In genomic region chr2:120656273-120656960, GRCh38 we compare ENCODE assay signal across 23 cellular contexts.
DNase-seq lines count a peak whose midpoint lies in the region; ATAC-seq and TF ChIP-seq lines count a peak whose summit lies in the region.
"Had no signal": no experiment of that assay in that cellular context is flagged by ENCODE, and none has a peak within 500 bp of the region (broad histone marks: within the 10 kb centered on the region; RNA-seq: fewer than 3 reads in every experiment).

No MANE protein-coding gene starts in this region.

- no peaks in the 10 kb centered on the region for H3K4me1 ChIP-seq in left lung

- H3K27me3 Mint-ChIP-seq in activated T-helper 2 cell treated with anti-CD3 and anti-CD28 coated beads, Interferon-gamma antibody, Interleukin-2, Interleukin-4, amounts not matched to agents 10 μg/mL and 5 μg/mL and 100 μg/mL, durations not matched to agents 14 hours and 24 hours and 36 hours (ENCODE audit: low read depth): peaks cover 3% of the 10 kb centered on the region

- H3K27ac ChIP-seq in VCaP (peak overlapping the region; percentile 18; the same call in 1 of the 2 replicates), left lung (no peak overlapping the region)
- H3K27ac ChIP-seq: dorsolateral prefrontal cortex, left ventricle myocardium inferior, neutrophil, spleen, transverse colon had no signal

- no peak overlapping the region for H3K4me3 ChIP-seq in left lung
- H3K4me3 ChIP-seq: dorsolateral prefrontal cortex, left ventricle myocardium inferior, spleen, transverse colon had no signal

- peak; percentile 7 for DNase-seq in NCI-H128 (lab: John Stamatoyannopoulos, UW; ENCODE audit: unreplicated experiment)
- DNase-seq in left lung: no peak
- no peak for DNase-seq in sciatic nerve (ENCODE audit: low spot score)
- DNase-seq in UCSD-AML1 (lab: John Stamatoyannopoulos, UW; ENCODE audit: unreplicated experiment): no peak
- no peak for DNase-seq in GM20000 (ENCODE audit: low spot score)
- no peak for DNase-seq in GDM1 (lab: John Stamatoyannopoulos, UW)
- DNase-seq in activated T-helper 2 cell treated with anti-CD3 and anti-CD28 coated beads, Interferon-gamma antibody, Interleukin-2, Interleukin-4, amounts not matched to agents 10 μg/mL and 5 μg/mL and 100 μg/mL, durations not matched to agents 14 hours and 24 hours and 36 hours (ENCODE audit: low spot score): no peak
- DNase-seq: activated naive CD4-positive, alpha-beta T cell treated with anti-CD3 and anti-CD28 coated beads for 36 hours; activated T-cell treated with anti-CD3 and anti-CD28 coated beads, Interleukin-2, amount 50 U/mL, for 4 hours; amniotic stem cell; CD8-positive, alpha-beta T cell; central memory CD4-positive, alpha-beta T cell; DMS153; left ventricle myocardium inferior; NCI-H226; SIG-M5; spleen; stimulated activated CD4-positive, alpha-beta T cell treated with anti-CD3 and anti-CD28 coated beads, Interleukin-4, amount 100 ng/mL, for 1 hour; stimulated activated naive CD4-positive, alpha-beta T cell treated with Interleukin-2 at 50 U/mL for 16 hours; transverse colon had no signal

- no peak overlapping the region for H3K4me3 Mint-ChIP-seq in activated T-helper 2 cell treated with anti-CD3 and anti-CD28 coated beads, Interferon-gamma antibody, Interleukin-2, Interleukin-4, amounts not matched to agents 10 μg/mL and 5 μg/mL and 100 μg/mL, durations not matched to agents 14 hours and 24 hours and 36 hours (ENCODE audit: low read depth)
- H3K4me3 Mint-ChIP-seq: activated naive CD4-positive, alpha-beta T cell treated with anti-CD3 and anti-CD28 coated beads for 36 hours; activated T-cell treated with anti-CD3 and anti-CD28 coated beads, Interleukin-2, amount 50 U/mL, for 4 hours; CD8-positive, alpha-beta T cell had no signal

- TF ChIP-seq CTCF in VCaP (conservative IDR thresholded peaks at IDR 0.05) (no peak), left lung (IDR thresholded peaks at IDR 0.05) (no peak), GM20000 (IDR thresholded peaks at IDR 0.05; ENCODE audit: extremely low read depth, missing control alignments) (no peak)

- no peaks in the 10 kb centered on the region for H3K9me3 Mint-ChIP-seq in activated T-helper 2 cell treated with anti-CD3 and anti-CD28 coated beads, Interferon-gamma antibody, Interleukin-2, Interleukin-4, amounts not matched to agents 10 μg/mL and 5 μg/mL and 100 μg/mL, durations not matched to agents 14 hours and 24 hours and 36 hours
- H3K9me3 Mint-ChIP-seq: activated T-cell treated with anti-CD3 and anti-CD28 coated beads, Interleukin-2, amount 50 U/mL, for 4 hours; CD8-positive, alpha-beta T cell had no signal

- ATAC-seq in left lung: peak; percentile 56
- ATAC-seq in sciatic nerve: peak; percentile 55
- ATAC-seq: activated T-cell treated with anti-CD3 and anti-CD28 coated beads, Interleukin-2, amount 50 U/mL, for 4 hours; CD8-positive, alpha-beta T cell had no signal

- H3K27ac Mint-ChIP-seq in activated T-helper 2 cell treated with anti-CD3 and anti-CD28 coated beads, Interferon-gamma antibody, Interleukin-2, Interleukin-4, amounts not matched to agents 10 μg/mL and 5 μg/mL and 100 μg/mL, durations not matched to agents 14 hours and 24 hours and 36 hours: no peak overlapping the region
- H3K27ac Mint-ChIP-seq: activated naive CD4-positive, alpha-beta T cell treated with anti-CD3 and anti-CD28 coated beads for 36 hours; CD8-positive, alpha-beta T cell had no signal

- H3K36me3 ChIP-seq in left lung: no peaks in the 10 kb centered on the region
- H3K36me3 ChIP-seq: left ventricle myocardium inferior, neutrophil, spleen, transverse colon had no signal

- intact Hi-C loops in left lung (cut with DNase I): no loop called here
- intact Hi-C loops in sciatic nerve (cut with DNase I): no loop called here
- intact Hi-C loops in activated T-helper 2 cell treated with anti-CD3 and anti-CD28 coated beads, Interferon-gamma antibody, Interleukin-2, Interleukin-4, amounts not matched to agents 10 μg/mL and 5 μg/mL and 100 μg/mL, durations not matched to agents 14 hours and 24 hours and 36 hours (cut with micrococcal nuclease): no loop called here

- H3K27me3 ChIP-seq in left lung: peaks cover 4 to 42% of the 10 kb centered on the region in 2 donors

- no peaks in the 10 kb centered on the region for H3K4me1 Mint-ChIP-seq in activated T-helper 2 cell treated with anti-CD3 and anti-CD28 coated beads, Interferon-gamma antibody, Interleukin-2, Interleukin-4, amounts not matched to agents 10 μg/mL and 5 μg/mL and 100 μg/mL, durations not matched to agents 14 hours and 24 hours and 36 hours (ENCODE audit: low read depth)

- peaks cover 0 to 7% of the 10 kb centered on the region in 2 donors for H3K9me3 ChIP-seq in left lung
- H3K9me3 ChIP-seq: neutrophil, transverse colon had no signal

- H3K36me3 Mint-ChIP-seq in activated T-helper 2 cell treated with anti-CD3 and anti-CD28 coated beads, Interferon-gamma antibody, Interleukin-2, Interleukin-4, amounts not matched to agents 10 μg/mL and 5 μg/mL and 100 μg/mL, durations not matched to agents 14 hours and 24 hours and 36 hours (ENCODE audit: low read depth): no peaks in the 10 kb centered on the region
- H3K36me3 Mint-ChIP-seq: CD8-positive, alpha-beta T cell had no signal
